In the genomic region with DNA sequence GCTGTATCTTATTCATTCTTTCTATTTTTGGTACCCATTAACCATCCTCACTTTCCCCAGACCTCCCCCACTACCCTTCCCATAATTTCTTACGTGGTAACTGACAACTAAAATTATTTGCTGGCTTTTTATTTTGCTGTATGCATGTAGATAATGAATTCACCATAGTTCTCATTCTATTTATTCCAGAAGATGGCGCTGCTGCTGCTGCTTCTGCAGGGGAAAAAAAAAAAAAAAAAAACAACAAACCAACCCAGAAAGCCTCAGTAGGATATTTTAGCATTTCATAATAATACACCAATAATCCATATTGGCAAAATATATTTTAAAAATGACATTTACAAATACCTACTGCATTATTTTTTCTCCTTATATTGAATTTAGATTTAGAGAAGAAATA, we compare ENCODE assay signal across 9 cellular contexts.
DNase-seq lines count a peak whose midpoint lies in the region; ATAC-seq and TF ChIP-seq lines count a peak whose summit lies in the region.
"Had no signal": no experiment of that assay in that cellular context is flagged by ENCODE, and none has a peak within 500 bp of the region (broad histone marks: within the 10 kb centered on the region; RNA-seq: fewer than 3 reads in every experiment).

No MANE protein-coding gene starts in this region.

- no peak overlapping the region for H3K27ac Mint-ChIP-seq in activated T-helper 2 cell treated with anti-CD3 and anti-CD28 coated beads, Interferon-gamma antibody, Interleukin-2, Interleukin-4, amounts not matched to agents 10 μg/mL and 5 μg/mL and 100 μg/mL, durations not matched to agents 14 hours and 24 hours and 36 hours

- H3K4me2 ChIP-seq in OCI-LY3 (ENCODE audit: low read length), result no peak overlapping the region

- H3K9me3 ChIP-seq in OCI-LY3 (ENCODE audit: insufficient read depth, low read length), result no peaks in the 10 kb centered on the region

- no peaks in the 10 kb centered on the region for H3K79me2 ChIP-seq in OCI-LY3 (ENCODE audit: low read length)

- no peaks in the 10 kb centered on the region for H3K4me1 Mint-ChIP-seq in activated T-helper 2 cell treated with anti-CD3 and anti-CD28 coated beads, Interferon-gamma antibody, Interleukin-2, Interleukin-4, amounts not matched to agents 10 μg/mL and 5 μg/mL and 100 μg/mL, durations not matched to agents 14 hours and 24 hours and 36 hours (ENCODE audit: low read depth)

- H3K4me3 Mint-ChIP-seq in activated T-helper 2 cell treated with anti-CD3 and anti-CD28 coated beads, Interferon-gamma antibody, Interleukin-2, Interleukin-4, amounts not matched to agents 10 μg/mL and 5 μg/mL and 100 μg/mL, durations not matched to agents 14 hours and 24 hours and 36 hours (ENCODE audit: low read depth), result no peak overlapping the region

- H4K20me1 ChIP-seq in OCI-LY3 (ENCODE audit: insufficient read depth, low read length), result no peaks in the 10 kb centered on the region

- no peak overlapping the region for H3K9ac ChIP-seq in OCI-LY3 (ENCODE audit: low read length)

- H3K36me3 ChIP-seq in GM06990 (ENCODE audit: control insufficient read depth, insufficient read depth, low read length) (no peaks in the 10 kb centered on the region), OCI-LY3 (replicated peaks; ENCODE audit: low read depth, low read length) (no peaks in the 10 kb centered on the region)

- no peak overlapping the region for H2AFZ ChIP-seq in OCI-LY3 (ENCODE audit: low read depth, low read length)

- TF ChIP-seq CTCF in 22Rv1 (IDR thresholded peaks at IDR 0.05), result peak; percentile 75
- peak; percentile 32 for TF ChIP-seq CTCF in GM06990 (IDR thresholded peaks at IDR 0.05; ENCODE audit: insufficient read depth, low read length, poor library complexity, severe bottlenecking)
- peak; percentile 48 for TF ChIP-seq CTCF in OCI-LY3 (IDR thresholded peaks at IDR 0.05; ENCODE audit: low read depth, low read length)

- H3K4me1 ChIP-seq in OCI-LY3 (ENCODE audit: low read length), result no peaks in the 10 kb centered on the region

- H3K27me3 Mint-ChIP-seq in activated T-helper 2 cell treated with anti-CD3 and anti-CD28 coated beads, Interferon-gamma antibody, Interleukin-2, Interleukin-4, amounts not matched to agents 10 μg/mL and 5 μg/mL and 100 μg/mL, durations not matched to agents 14 hours and 24 hours and 36 hours (ENCODE audit: low read depth), result no peaks in the 10 kb centered on the region

- H3K27me3 ChIP-seq in GM06990 (replicated peaks; ENCODE audit: control insufficient read depth, insufficient read depth, low read length), result no peaks in the 10 kb centered on the region
- no peaks in the 10 kb centered on the region for H3K27me3 ChIP-seq in OCI-LY3 (ENCODE audit: low read depth, low read length)

- intact Hi-C loops in activated T-helper 2 cell treated with anti-CD3 and anti-CD28 coated beads, Interferon-gamma antibody, Interleukin-2, Interleukin-4, amounts not matched to agents 10 μg/mL and 5 μg/mL and 100 μg/mL, durations not matched to agents 14 hours and 24 hours and 36 hours (cut with micrococcal nuclease), result no loop called here

- no peaks in the 10 kb centered on the region for H3K9me3 Mint-ChIP-seq in activated T-helper 2 cell treated with anti-CD3 and anti-CD28 coated beads, Interferon-gamma antibody, Interleukin-2, Interleukin-4, amounts not matched to agents 10 μg/mL and 5 μg/mL and 100 μg/mL, durations not matched to agents 14 hours and 24 hours and 36 hours

- ATAC-seq in HG02798 (IDR thresholded peaks at IDR 0.05; ENCODE audit: poor library complexity, unreplicated experiment), result no peak
- ATAC-seq in HG03159 (IDR thresholded peaks at IDR 0.05; ENCODE audit: unreplicated experiment), result no peak

- DNase-seq in GM06990 (ENCODE audit: extremely low read depth, insufficient read length), result no peak
- peak; percentile 20 for DNase-seq in fibroblast of peridontal ligament (ENCODE audit: extremely low read depth)
- no peak for DNase-seq in NCI-H1436 (lab: John Stamatoyannopoulos, UW)
- DNase-seq in activated T-helper 2 cell treated with anti-CD3 and anti-CD28 coated beads, Interferon-gamma antibody, Interleukin-2, Interleukin-4, amounts not matched to agents 10 μg/mL and 5 μg/mL and 100 μg/mL, durations not matched to agents 14 hours and 24 hours and 36 hours (ENCODE audit: low spot score), result no peak
- DNase-seq: activated T-cell treated with anti-CD3 and anti-CD28 coated beads for 4 hours had no signal

- no peak overlapping the region for H3K27ac ChIP-seq in 22Rv1
- no peak overlapping the region for H3K27ac ChIP-seq in OCI-LY3 (ENCODE audit: low read length)

- H3K4me3 ChIP-seq in GM06990 (replicated peaks; ENCODE audit: low read depth, low read length) (no peak overlapping the region), OCI-LY3 (ENCODE audit: low read length) (no peak overlapping the region)

- H3K36me3 Mint-ChIP-seq in activated T-helper 2 cell treated with anti-CD3 and anti-CD28 coated beads, Interferon-gamma antibody, Interleukin-2, Interleukin-4, amounts not matched to agents 10 μg/mL and 5 μg/mL and 100 μg/mL, durations not matched to agents 14 hours and 24 hours and 36 hours (ENCODE audit: low read depth), result no peaks in the 10 kb centered on the region
